In genomic region chr1:106747791-106748190, GRCh38 we compare ENCODE assay signal across 26 cellular contexts.
DNase-seq lines count a peak whose midpoint lies in the region; FAIRE-seq and TF ChIP-seq lines count a peak whose summit lies in the region.
"Had no signal": no experiment of that assay in that cellular context is flagged by ENCODE, and none has a peak within 500 bp of the region (broad histone marks: within the 10 kb centered on the region; RNA-seq: fewer than 3 reads in every experiment).

No MANE protein-coding gene starts in this region.

- no peak overlapping the region for H3K56ac ChIP-seq in H9 (ENCODE audit: insufficient read length, low read depth, low read length)
- H3K56ac ChIP-seq in H1 (replicated peaks; ENCODE audit: insufficient read length, low read depth, low read length), result no peak overlapping the region

- H3K9me3 ChIP-seq in H9 (ENCODE audit: control insufficient read depth, low read depth, low read length) (no peaks in the 10 kb centered on the region), H1 (ENCODE audit: insufficient read depth in 2 of 2, low read depth in 1 of 2, low read length in 1 of 2) (no peaks in the 10 kb centered on the region)
- H3K9me3 ChIP-seq: A549 had no signal

- CTCF ChIA-PET in H1 (lab: Charles Lee; ENCODE audit: partially characterized antibody), result no interaction called here

- H2BK15ac ChIP-seq in H9 (ENCODE audit: low read depth, low read length) (no peak overlapping the region), H1 (ENCODE audit: low read length) (no peak overlapping the region)

- no peak overlapping the region for H3K18ac ChIP-seq in H9 (ENCODE audit: insufficient read length, low read depth, low read length)
- no peak overlapping the region for H3K18ac ChIP-seq in H1 (ENCODE audit: extremely low read depth, low read length)

- no peak overlapping the region for H3K23ac ChIP-seq in H9 (ENCODE audit: insufficient read length, low read depth, low read length)
- H3K23ac ChIP-seq in H1 (ENCODE audit: insufficient read length), result no peak overlapping the region

- H3K23me2 ChIP-seq in H9 (ENCODE audit: insufficient read length, low read depth, low read length, poor library complexity, severe bottlenecking) (no peaks in the 10 kb centered on the region), H1 (ENCODE audit: low read depth, low read length) (no peaks in the 10 kb centered on the region)

- H2BK5ac ChIP-seq in H9 (ENCODE audit: insufficient read length, low read length) (no peak overlapping the region), H1 (ENCODE audit: low read depth, low read length) (peak overlapping the region; percentile 29; the same call in 1 of the 2 replicates)

- no peaks in the 10 kb centered on the region for H3K9me3 Mint-ChIP-seq in H9

- no peak overlapping the region for H4K91ac ChIP-seq in H9 (ENCODE audit: insufficient read length, low read depth, low read length)
- H4K91ac ChIP-seq in H1 (replicated peaks; ENCODE audit: insufficient read length, low read length), result no peak overlapping the region

- no peak for TF ChIP-seq RAD21 in H1 (IDR thresholded peaks at IDR 0.05 in 1 of 2, conservative IDR thresholded peaks at IDR 0.05 in 1 of 2; ENCODE audit: low read depth in 2 of 2, low read length in 2 of 2)

- in situ Hi-C loops in KBM-7 (cut with MboI; ENCODE audit: low pct_unique_long_range_greater_than_20kb, low sequenced_read_pairs), result no loop called here

- H4K5ac ChIP-seq in H9 (ENCODE audit: insufficient read length, low read depth, low read length), result no peak overlapping the region
- no peak overlapping the region for H4K5ac ChIP-seq in H1 (ENCODE audit: insufficient read length, low read depth, low read length)

- H3K27ac ChIP-seq in H9 (ENCODE audit: insufficient read length, low read depth, low read length), result no peak overlapping the region
- H3K27ac ChIP-seq in H1 (ENCODE audit: low read depth, low read length), result no peak overlapping the region
- H3K27ac ChIP-seq: A549, RWPE1 had no signal

- H3K14ac ChIP-seq in H9 (ENCODE audit: insufficient read depth, low read length), result no peak overlapping the region
- H3K14ac ChIP-seq in H1 (ENCODE audit: insufficient read length), result no peak overlapping the region

- H3K4ac ChIP-seq in H9 (ENCODE audit: low read depth, low read length) (no peak overlapping the region), H1 (replicated peaks; ENCODE audit: insufficient read length, low read depth, low read length) (no peak overlapping the region)

- peak; percentile 6 for DNase-seq in ELF-1 (ENCODE audit: low read depth, low spot score)
- DNase-seq in H9, result peak; percentile 49
- DNase-seq in H1 (ENCODE audit: low read depth in 1 of 2, low spot score in 2 of 2), result no peak
- peak; percentile 72 for DNase-seq in posterior vena cava (ENCODE audit: low spot score)
- DNase-seq in HT-29 (ENCODE audit: low spot score), result no peak
- DNase-seq in stimulated activated CD4-positive, alpha-beta T cell treated with anti-CD3 and anti-CD28 coated beads, Interleukin-2, amount 100 ng/mL, for 24 hours, result no peak
- no peak for DNase-seq in NOMO-1 (lab: John Stamatoyannopoulos, UW; ENCODE audit: unreplicated experiment in 2 of 2)
- no peak for DNase-seq in KBM-7
- DNase-seq: C1 segment of cervical spinal cord; CD4-positive, alpha-beta memory T cell; COR-L47; DMS53; GF-D8; NCI-H1048; NCI-H1417; NCI-H1694 treated with DMSO at 0.1 percent for 48 hours; NCI-H2081; NCI-H2171; NCI-H226; NCI-H510A; NCI-H69; SIG-M5 had no signal

- WGBS in H9 (ENCODE audit: extremely low coverage, insufficient read length, low lambda C conversion rate), result no CpG with 5 or more reads among the region's 15 CpGs
- WGBS in H1 (ENCODE audit: extremely low coverage in 1 of 2, insufficient coverage in 1 of 2, insufficient read length in 1 of 2, insufficient replicate concordance in 2 of 2, low coverage in 1 of 2, low lambda C conversion rate in 2 of 2, missing lambda C conversion rate in 1 of 2), 2 experiments, result 91% methylated on average over 15 of the region's 15 CpGs; no CpG with 5 or more reads in 1 of the 2 experiments

- no peak for FAIRE-seq in H1 (lab: Jason Lieb, UNC)
- FAIRE-seq: A549, GM19239 had no signal

- TF ChIP-seq POLR2A in H1 (IDR thresholded peaks at IDR 0.05; ENCODE audit: control extremely low read depth in 1 of 2, low read depth in 2 of 2, low read length in 2 of 2), result no peak

- H4K20me1 ChIP-seq in H9 (ENCODE audit: control insufficient read depth, insufficient read depth, insufficient read length) (no peaks in the 10 kb centered on the region), H1 (replicated peaks in 1 of 2; ENCODE audit: control insufficient read depth in 1 of 2, insufficient read depth in 2 of 2, low read length in 2 of 2) (no peaks in the 10 kb centered on the region)

- H2BK12ac ChIP-seq in H9 (ENCODE audit: insufficient read length, low read depth, low read length) (no peak overlapping the region), H1 (ENCODE audit: low read depth, low read length) (no peak overlapping the region)

- H3K27me3 Mint-ChIP-seq in H9 (ENCODE audit: low read depth), result no peaks in the 10 kb centered on the region
- H3K27me3 Mint-ChIP-seq: CD4-positive, alpha-beta memory T cell had no signal

- H2BK20ac ChIP-seq in H9 (ENCODE audit: low read depth, low read length, poor library complexity, severe bottlenecking) (no peak overlapping the region), H1 (ENCODE audit: low read length) (no peak overlapping the region)

- H3K4me1 ChIP-seq in H9 (ENCODE audit: insufficient read depth, low read length) (no peaks in the 10 kb centered on the region), H1 (replicated peaks in 1 of 4; ENCODE audit: control insufficient read depth in 3 of 4, insufficient read depth in 4 of 4, low read length in 3 of 4) (peaks cover 0 to 10% (median 4%) of the 10 kb centered on the region in 4 experiments; a peak in 3 of 7 replicates)
- H3K4me1 ChIP-seq: A549 had no signal

- H3K36me3 Mint-ChIP-seq in H9 (ENCODE audit: insufficient read depth in 1 of 3, low read depth in 3 of 3), result no peaks in the 10 kb centered on the region; a peak in 1 of 7 replicates
- H3K36me3 Mint-ChIP-seq: CD4-positive, alpha-beta memory T cell; IgD-negative memory B cell had no signal

- H4K8ac ChIP-seq in H9 (replicated peaks; ENCODE audit: insufficient read length, low read depth, low read length) (no peak overlapping the region), H1 (ENCODE audit: extremely low read depth, insufficient read depth, low read length) (no peak overlapping the region)

- POLR2A ChIA-PET in H1 (lab: Charles Lee; ENCODE audit: partially characterized antibody), result interaction anchor here (2.0 kb wide), 1 partner anchor 11 kb away, joined by 4 read pairs; no protein-coding TSS in a partner anchor

- H2BK120ac ChIP-seq in H9 (ENCODE audit: low read depth, low read length, poor library complexity, severe bottlenecking), result no peak overlapping the region
- no peak overlapping the region for H2BK120ac ChIP-seq in H1 (replicated peaks; ENCODE audit: low read depth, low read length)

- TF ChIP-seq EP300 in H1 (IDR thresholded peaks at IDR 0.05; ENCODE audit: borderline replicate concordance in 1 of 2, low read depth in 2 of 2, low read length in 2 of 2), result no peak

- no peak overlapping the region for H3K4me2 ChIP-seq in H9 (ENCODE audit: insufficient read depth, insufficient read length, low read length)
- H3K4me2 ChIP-seq in H1 (ENCODE audit: insufficient read depth in 1 of 2, low read depth in 2 of 2, low read length in 2 of 2), result no peak overlapping the region
- H3K4me2 ChIP-seq: A549 had no signal

- H3K36me3 ChIP-seq in H1 (ENCODE audit: control insufficient read depth in 2 of 4, insufficient read depth in 4 of 4, low read length in 3 of 4), result no peaks in the 10 kb centered on the region

- H3K79me2 ChIP-seq in H9 (ENCODE audit: insufficient read depth, low read length), result no peaks in the 10 kb centered on the region
- no peaks in the 10 kb centered on the region for H3K79me2 ChIP-seq in H1 (ENCODE audit: control insufficient read depth in 1 of 2, insufficient read depth in 2 of 2, low read length in 2 of 2)

- H2AK5ac ChIP-seq in H9 (ENCODE audit: insufficient read length, low read length) (no peak overlapping the region), H1 (ENCODE audit: low read depth, low read length) (no peak overlapping the region)

- H3K27ac Mint-ChIP-seq in H9, result peak overlapping the region in 1 of 3 experiments; percentile 56; a peak in 3 of 7 replicates
- H3K27ac Mint-ChIP-seq: CD4-positive, alpha-beta memory T cell; IgD-negative memory B cell had no signal

- H3K27me3 ChIP-seq in H9 (ENCODE audit: insufficient read depth, low read length) (no peaks in the 10 kb centered on the region), H1 (replicated peaks in 1 of 4; ENCODE audit: control insufficient read depth in 3 of 4, extremely low read depth in 1 of 4, insufficient read depth in 3 of 4, low read length in 3 of 4) (no peaks in the 10 kb centered on the region)

- intact Hi-C loops in posterior vena cava (cut with DNase I), result no loop called here

- no peak overlapping the region for H3K4me3 Mint-ChIP-seq in H9
- H3K4me3 Mint-ChIP-seq: CD4-positive, alpha-beta memory T cell had no signal

- peaks cover 41 to 44% of the 10 kb centered on the region in 2 experiments for H3K4me1 Mint-ChIP-seq in H9
- H3K4me1 Mint-ChIP-seq: CD4-positive, alpha-beta memory T cell had no signal

- no peak overlapping the region for H3K4me3 ChIP-seq in H1 (ENCODE audit: extremely low read depth in 1 of 4, insufficient read depth in 2 of 4, low read depth in 3 of 4, low read length in 4 of 4)
- H3K4me3 ChIP-seq: A549 had no signal

- H3T11ph ChIP-seq in H9 (ENCODE audit: low read length), result no peak overlapping the region

- TF ChIP-seq CTCF in H9 (conservative IDR thresholded peaks at IDR 0.05) (no peak), H1 (IDR thresholded peaks at IDR 0.05; ENCODE audit: control extremely low read depth in 1 of 3, insufficient read depth in 1 of 3, low read depth in 1 of 3, low read length in 3 of 3) (no peak)

- H3K79me1 ChIP-seq in H9 (ENCODE audit: insufficient read depth, low read depth, low read length, poor library complexity, severe bottlenecking) (no peaks in the 10 kb centered on the region), H1 (ENCODE audit: low read depth, low read length) (no peaks in the 10 kb centered on the region)

- H3K9ac ChIP-seq in H9 (ENCODE audit: extremely low read depth, insufficient read length, low read length) (no peak overlapping the region), H1 (replicated peaks in 1 of 4; ENCODE audit: extremely low read depth in 1 of 4, low read depth in 3 of 4, low read length in 3 of 4) (no peak overlapping the region)

- H2AFZ ChIP-seq in H9 (ENCODE audit: low read length), result no peak overlapping the region
- no peak overlapping the region for H2AFZ ChIP-seq in H1 (ENCODE audit: low read length)

TF ChIP-seq in H1, 55 proteins besides CTCF, POLR2A, EP300 and RAD21:
- TF ChIP-seq USF2 (IDR thresholded peaks at IDR 0.05; ENCODE audit: low read length) (no peak), FOSL1 (IDR thresholded peaks at IDR 0.05; ENCODE audit: insufficient read depth, low read depth, low read length) (no peak)

Comparison
In these comparisons a context has a peak if more than half of its experiments do, and no peak if none do; other contexts are left out.
1. DNase-seq: peak in ELF-1 (single experiment), H9 (single experiment) and posterior vena cava (single experiment); none in H1 (0 of 2), HT-29 (single experiment), stimulated activated CD4-positive, alpha-beta T cell treated with anti-CD3 and anti-CD28 coated beads, Interleukin-2, amount 100 ng/mL, for 24 hours (0 of 2), NOMO-1 (0 of 2) and KBM-7 (single experiment).